In genomic region chr3:178680489-178680888, GRCh38 we compare ENCODE assay signal across 24 cellular contexts.
"Had no signal": no experiment of that assay in that cellular context is flagged by ENCODE, and none has a peak within 500 bp of the region (broad histone marks: within the 10 kb centered on the region; RNA-seq: fewer than 3 reads in every experiment).

No MANE protein-coding gene starts in this region.

- H3K27me3 Mint-ChIP-seq: effector memory CD8-positive, alpha-beta T cell; naive B cell; natural killer cell treated with Interleukin-12 subunit alpha and Interleukin-12 subunit beta and Interleukin-15 and Interleukin-18, amount 100 ng/mL, for 72 hours; progenitor cell of endocrine pancreas had no signal

- H3K4me3 ChIP-seq: esophagus squamous epithelium, mucosa of descending colon, smooth muscle cell, suprapubic skin, vagina had no signal

- DNase-seq: cortex of kidney; effector memory CD8-positive, alpha-beta T cell; erythroblast; esophagus squamous epithelium; foreskin melanocyte; glutamatergic neuron; mesenchymal stem cell; mucosa of descending colon; naive B cell; stimulated activated CD4-positive, alpha-beta T cell treated with anti-CD3 and anti-CD28 coated beads, Interleukin-12 subunit alpha, Interleukin-12 subunit beta, amount 100 ng/mL, for 4 hours; stimulated activated CD4-positive, alpha-beta T cell treated with anti-CD3 and anti-CD28 coated beads, Interleukin-1b, Interleukin-23, amount 100 ng/mL, for 48 hours; stimulated activated CD4-positive, alpha-beta T cell treated with anti-CD3 and anti-CD28 coated beads, Interleukin-4, amount 100 ng/mL, for 1 hour; stimulated activated CD8-positive, alpha-beta memory T cell treated with anti-CD3 and anti-CD28 coated beads, Interleukin-4, amount 100 ng/mL, for 48 hours; stimulated activated naive CD4-positive, alpha-beta T cell; stimulated activated naive CD8-positive, alpha-beta T cell treated with anti-CD3 and anti-CD28 coated beads, Interleukin-15, amount 100 ng/mL, for 72 hours had no signal

- H3K4me3 Mint-ChIP-seq: effector memory CD8-positive, alpha-beta T cell; mesothelial cell of epicardium; naive B cell; natural killer cell treated with Interleukin-12 subunit alpha and Interleukin-12 subunit beta and Interleukin-15 and Interleukin-18, amount 100 ng/mL, for 72 hours; neural crest cell; stimulated activated naive CD8-positive, alpha-beta T cell treated with anti-CD3 and anti-CD28 coated beads, Interleukin-15, amount 100 ng/mL, for 72 hours had no signal

- H3K27me3 ChIP-seq: esophagus squamous epithelium, suprapubic skin, vagina had no signal

- ATAC-seq: effector memory CD8-positive, alpha-beta T cell; mucosa of descending colon; natural killer cell treated with Interleukin-12 subunit alpha and Interleukin-12 subunit beta and Interleukin-15 and Interleukin-18, amount 100 ng/mL, for 72 hours; sciatic nerve; stimulated activated naive CD8-positive, alpha-beta T cell treated with anti-CD3 and anti-CD28 coated beads, Interleukin-15, amount 100 ng/mL, for 72 hours had no signal

- H3K4me1 ChIP-seq: esophagus squamous epithelium, parathyroid adenoma, suprapubic skin, vagina had no signal

- H3K27ac ChIP-seq: esophagus squamous epithelium, parathyroid adenoma, suprapubic skin, vagina had no signal

- H3K36me3 Mint-ChIP-seq: naive B cell; natural killer cell treated with Interleukin-12 subunit alpha and Interleukin-12 subunit beta and Interleukin-15 and Interleukin-18, amount 100 ng/mL, for 72 hours had no signal

- H3K36me3 ChIP-seq: esophagus squamous epithelium, suprapubic skin, vagina had no signal

- H3K27ac Mint-ChIP-seq: effector memory CD8-positive, alpha-beta T cell; mesothelial cell of epicardium; naive B cell; natural killer cell treated with Interleukin-12 subunit alpha and Interleukin-12 subunit beta and Interleukin-15 and Interleukin-18, amount 100 ng/mL, for 72 hours; progenitor cell of endocrine pancreas; stimulated activated naive CD8-positive, alpha-beta T cell treated with anti-CD3 and anti-CD28 coated beads, Interleukin-15, amount 100 ng/mL, for 72 hours had no signal

- H3K9me3 ChIP-seq: esophagus squamous epithelium, mucosa of descending colon, suprapubic skin, vagina had no signal

- H3K4me1 Mint-ChIP-seq: neural crest cell; stimulated activated naive CD8-positive, alpha-beta T cell treated with anti-CD3 and anti-CD28 coated beads, Interleukin-15, amount 100 ng/mL, for 72 hours had no signal
